In the genomic region with DNA sequence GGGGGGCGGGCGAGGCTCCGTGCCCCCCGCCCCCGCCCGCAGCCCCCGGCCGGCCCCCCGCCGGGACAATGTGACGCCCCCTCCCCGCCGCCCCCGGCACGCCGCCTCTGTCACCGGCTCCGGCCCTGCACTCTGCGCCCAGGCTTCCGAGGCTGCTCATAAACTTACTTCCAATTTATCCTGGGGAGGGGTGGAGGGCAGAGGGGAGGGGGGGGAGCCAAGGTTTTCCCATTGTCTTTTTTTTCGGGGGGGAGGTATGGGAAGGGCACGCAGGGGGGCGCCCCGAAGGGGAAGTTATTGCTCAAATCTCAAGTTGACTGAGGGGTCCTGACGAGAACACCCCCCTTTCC, we compare ENCODE assay signal across 8 cellular contexts. TPM values are rescaled to one million over a fixed set of nuclear protein-coding genes. Genes with fewer than 3 reads are reported as not detected.
DNase-seq lines count a peak whose midpoint lies in the region; TF ChIP-seq lines count a peak whose summit lies in the region.

No MANE protein-coding gene starts in this region.

- H3K27ac ChIP-seq in RWPE1 (peak overlapping the region; percentile 99), colonic mucosa (peak overlapping the region; percentile 96), urinary bladder (ENCODE audit: low read depth) (peak overlapping the region; percentile 93)

- H3K9me3 ChIP-seq in colonic mucosa (no peaks in the 10 kb centered on the region), mononuclear cell (ENCODE audit: low read depth, low read length) (no peaks in the 10 kb centered on the region)

- no peaks in the 10 kb centered on the region for H3K4me1 ChIP-seq in colonic mucosa
- peaks cover 29% of the 10 kb centered on the region for H3K4me1 ChIP-seq in mononuclear cell (ENCODE audit: insufficient read depth, low read length)
- no peaks in the 10 kb centered on the region for H3K4me1 ChIP-seq in urinary bladder (ENCODE audit: insufficient read depth)

- H3K4me3 ChIP-seq in colonic mucosa = peak overlapping the region; percentile 64
- peak overlapping the region; percentile 76 for H3K4me3 ChIP-seq in mononuclear cell (ENCODE audit: low read length)
- peak overlapping the region; percentile 94 for H3K4me3 ChIP-seq in urinary bladder (ENCODE audit: low read depth, low read length)

- no peaks in the 10 kb centered on the region for H3K36me3 ChIP-seq in colonic mucosa
- no peaks in the 10 kb centered on the region for H3K36me3 ChIP-seq in urinary bladder (ENCODE audit: insufficient read depth)

- CTCF ChIA-PET in RWPE1 (lab: Yijun Ruan, JAX) = interaction anchor here (0.6 to 0.8 kb wide), 2 partner anchors 114 to 119 kb away, joined by 3 to 4 read pairs; no protein-coding TSS in a partner anchor

- TF ChIP-seq CTCF in GM20000 (IDR thresholded peaks at IDR 0.05; ENCODE audit: extremely low read depth, missing control alignments) (no peak), RWPE1 (conservative IDR thresholded peaks at IDR 0.05; ENCODE audit: low read depth) (no peak), colonic mucosa (IDR thresholded peaks at IDR 0.05) (no peak)

- intact Hi-C loops in colonic mucosa (cut with DNase I) = loop anchor here (10.0 kb wide), 1 partner anchor 114 kb away; no protein-coding TSS in a partner anchor

- peak overlapping the region; percentile 88 to 91 for H3K9ac ChIP-seq in colonic mucosa (ENCODE audit: low read depth in 2 of 2, low read length in 2 of 2)

- DNase-seq in GM20000 (ENCODE audit: low spot score) (peak; percentile 25), RWPE1 (ENCODE audit: low spot score) (peak; percentile 32), colonic mucosa (no peak), ecto neural progenitor cell (ENCODE audit: low spot score) (no peak), NOMO-1 treated with DMSO at 0.1 percent for 48 hours (lab: John Stamatoyannopoulos, UW; ENCODE audit: unreplicated experiment) (no peak), EL (no peak)

- POLR2A ChIA-PET in RWPE1 (lab: Yijun Ruan, JAX; ENCODE audit: low non-redundant PET) = no interaction called here

- 1% methylated on average over 25 of the region's 25 CpGs for WGBS in urinary bladder

- H3K27me3 ChIP-seq in colonic mucosa (no peaks in the 10 kb centered on the region), mononuclear cell (ENCODE audit: insufficient read depth, low read length) (no peaks in the 10 kb centered on the region)

RNA-seq across cellular contexts. Expression of a gene that starts 0.9 kb away (rescaled TPM):
- total RNA-seq in colonic mucosa = 10 to 100 TPM; 17.0 to 19.1 TPM
- total RNA-seq in mononuclear cell = 33.2 TPM
- total RNA-seq in urinary bladder = 36.6 TPM
- 24.3 TPM for polyA plus RNA-seq in urinary bladder

Comparison
In these comparisons a context has a peak if more than half of its experiments do, and no peak if none do; other contexts are left out.
1. DNase-seq: peak in GM20000 (single experiment) and RWPE1 (single experiment); none in colonic mucosa (single experiment), ecto neural progenitor cell (single experiment), NOMO-1 treated with DMSO at 0.1 percent for 48 hours (single experiment) and EL (single experiment).
2. Peak in every context shown above with its lines, with median percentiles within 50 percentile points of each other: H3K27ac ChIP-seq and H3K4me3 ChIP-seq.